In the genomic region with DNA sequence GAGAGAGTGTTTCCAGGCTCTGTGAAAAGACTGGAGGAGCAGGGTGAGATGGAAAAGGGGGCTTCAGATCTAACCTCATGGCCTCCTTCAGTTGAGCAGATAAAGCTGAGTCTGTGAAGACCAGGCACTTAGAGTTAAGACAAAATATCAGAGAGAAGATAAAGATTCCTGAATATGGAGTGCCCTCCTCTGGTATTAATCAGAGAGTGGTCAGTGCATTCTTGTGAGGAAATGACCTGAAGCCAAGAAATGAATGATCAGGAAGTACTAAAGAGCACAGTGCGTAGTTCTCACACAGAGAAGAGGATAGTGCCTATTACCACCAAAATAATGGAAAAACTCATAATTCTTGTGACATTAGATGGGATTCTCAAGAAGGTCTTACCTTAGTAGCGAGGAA, we compare ENCODE assay signal across 1 cellular context.
TF ChIP-seq lines count a peak whose summit lies in the region.

No MANE protein-coding gene starts in this region.

TF ChIP-seq in H1, 55 proteins besides CTCF, POLR2A, EP300 and RAD21:
- TF ChIP-seq NANOG (IDR thresholded peaks at IDR 0.05; ENCODE audit: insufficient read depth, low read depth, low read length, poor library complexity, severe bottlenecking): no peak
- TF ChIP-seq TEAD4 (IDR thresholded peaks at IDR 0.05; ENCODE audit: low read depth, low read length): no peak
- no peak for TF ChIP-seq YY1 (IDR thresholded peaks at IDR 0.05; ENCODE audit: low read depth, low read length)
- no peak for TF ChIP-seq CBX5 (IDR thresholded peaks at IDR 0.05; ENCODE audit: low read depth, low read length)
- no peak for TF ChIP-seq HDAC6 (IDR thresholded peaks at IDR 0.05; ENCODE audit: low read depth, low read length)
- no peak for TF ChIP-seq TBP (IDR thresholded peaks at IDR 0.05; ENCODE audit: low read depth, low read length)
- TF ChIP-seq POU5F1 (IDR thresholded peaks at IDR 0.05; ENCODE audit: low read depth, low read length): no peak
- no peak for TF ChIP-seq BACH1 (IDR thresholded peaks at IDR 0.05; ENCODE audit: low read length)
- TF ChIP-seq MAFK (IDR thresholded peaks at IDR 0.05; ENCODE audit: low read depth, low read length): no peak
- TF ChIP-seq SP2 (IDR thresholded peaks at IDR 0.05; ENCODE audit: low read length): no peak
- no peak for TF ChIP-seq TCF12 (IDR thresholded peaks at IDR 0.05; ENCODE audit: low read depth, low read length)
- TF ChIP-seq TAF7 (optimal IDR thresholded peaks at IDR 0.05; ENCODE audit: borderline replicate concordance, low read depth, low read length): no peak
- no peak for TF ChIP-seq KDM4A (IDR thresholded peaks at IDR 0.05; ENCODE audit: low read depth, low read length, severe bottlenecking)
- TF ChIP-seq SUZ12 (IDR thresholded peaks at IDR 0.05; ENCODE audit: low read length): no peak
